In genomic region chr4:4289930-4290850, GRCh38 we compare ENCODE assay signal across 8 cellular contexts. TPM values are rescaled to one million over a fixed set of nuclear protein-coding genes. Genes with fewer than 3 reads are reported as not detected.
DNase-seq lines count a peak whose midpoint lies in the region; ATAC-seq, FAIRE-seq and TF ChIP-seq lines count a peak whose summit lies in the region.

TSS of gene LYAR (minus strand) at chr4:4290154. CDS start at chr4:4283742, 6,412 bp downstream.
TSS of gene ZBTB49 (plus strand) at chr4:4290251. CDS start at chr4:4299946, 9,695 bp downstream.

- peaks cover 65% of the 10 kb centered on the region for H3K79me2 ChIP-seq in keratinocyte (ENCODE audit: control insufficient read depth, insufficient read depth, low read length)

- DNase-seq in AG09319 (ENCODE audit: extremely low read depth, low read depth): peak; percentile 64
- peak; percentile 78 for DNase-seq in NCI-H2227 treated with DMSO at 0.1 percent for 48 hours (lab: John Stamatoyannopoulos, UW)
- DNase-seq in cerebellar cortex (ENCODE audit: low spot score): peak; percentile 89
- DNase-seq in keratinocyte (ENCODE audit: low read depth, low spot score): peak; percentile 66
- peak; percentile 96 for DNase-seq in stimulated activated CD4-positive, alpha-beta T cell treated with anti-CD3 and anti-CD28 coated beads, Interleukin-12 subunit alpha, Interleukin-12 subunit beta, amount 100 ng/mL, for 4 hours

- H3K9ac ChIP-seq in keratinocyte (ENCODE audit: control insufficient read depth, extremely low read depth, insufficient read depth, low read length): peak within 1 kb of the TSS; percentile 89

- no peak for TF ChIP-seq CTCF in AG09319 (IDR thresholded peaks at IDR 0.05; ENCODE audit: low read depth, low read length)
- no peak for TF ChIP-seq CTCF in keratinocyte (optimal IDR thresholded peaks at IDR 0.05 in 1 of 3, IDR thresholded peaks at IDR 0.05 in 1 of 3, conservative IDR thresholded peaks at IDR 0.05 in 1 of 3; ENCODE audit: extremely low read depth in 1 of 3, insufficient read depth in 2 of 3, low read length in 3 of 3)

- H3K27ac ChIP-seq in keratinocyte (ENCODE audit: control insufficient read depth, insufficient read depth, low read length): peak within 1 kb of the TSS; percentile 73

- H3K4me3 ChIP-seq in keratinocyte (ENCODE audit: control insufficient read depth in 2 of 3, extremely low read depth in 1 of 3, insufficient read depth in 2 of 3, low read depth in 1 of 3, low read length in 3 of 3): peak within 1 kb of the TSS; percentile 86 to 96 (median 93)

- peak; percentile 65 for FAIRE-seq in keratinocyte (lab: Jason Lieb, UNC)

- H4K20me1 ChIP-seq in keratinocyte (ENCODE audit: control insufficient read depth, extremely low read depth, insufficient read depth, low read length): no peaks in the 10 kb centered on the region

- peaks cover 4 to 16% of the 10 kb centered on the region in 2 experiments for H3K36me3 ChIP-seq in keratinocyte (ENCODE audit: control insufficient read depth in 2 of 2, extremely low read depth in 1 of 2, insufficient read depth in 2 of 2, low read length in 2 of 2)

- peaks cover 11% of the 10 kb centered on the region for H3K4me1 ChIP-seq in keratinocyte (ENCODE audit: control insufficient read depth, extremely low read depth, insufficient read depth, low read length)

- dilution Hi-C loops in keratinocyte (cut with MboI; ENCODE audit: extremely low pct_ligation_motif_present, low sequenced_read_pairs): no loop called here

- peak within 1 kb of the TSS; percentile 99 for H3K4me2 ChIP-seq in keratinocyte (ENCODE audit: control insufficient read depth, extremely low read depth, insufficient read depth, low read depth, low read length)

- H3K9me3 ChIP-seq in keratinocyte (ENCODE audit: control insufficient read depth, low read depth, low read length): no peaks in the 10 kb centered on the region

- peak within 1 kb of the TSS; percentile 89 for H2AFZ ChIP-seq in keratinocyte (ENCODE audit: control insufficient read depth, low read length)

- H3K27me3 ChIP-seq in keratinocyte (ENCODE audit: control insufficient read depth, extremely low read depth, insufficient read depth, low read length): no peaks in the 10 kb centered on the region

- H3K9me1 ChIP-seq in keratinocyte (ENCODE audit: control insufficient read depth, extremely low read depth, insufficient read depth, low read length): no peaks in the 10 kb centered on the region

- ATAC-seq in GM18907 (IDR thresholded peaks at IDR 0.05; ENCODE audit: unreplicated experiment) (peak; percentile 86), HG03139 (IDR thresholded peaks at IDR 0.05; ENCODE audit: unreplicated experiment) (peak; percentile 84)
- peak; percentile 93 to 95 for ATAC-seq in activated CD4-positive, CD25-positive, alpha-beta regulatory T cell treated with anti-CD3 and anti-CD28 coated beads, Interleukin-2, amount 50 U/mL, for 24 hours

RNA-seq across cellular contexts. Expression of gene LYAR, which starts in this region (rescaled TPM):
- polyA plus RNA-seq in keratinocyte: 6.7 to 21.5 TPM (median 19.8 TPM) in 3 replicates
- 29.4 TPM for polyA plus RNA-seq in keratinocyte (2011; ENCODE audit: low read depth)
- polyA plus RNA-seq in keratinocyte (2011; cell fraction: cytosol; rRNA removed): 12.1 and 14.5 TPM in 2 replicates
- 8.5 and 14.1 TPM in 2 replicates for polyA plus RNA-seq in keratinocyte (2011; cell fraction: nucleus; rRNA removed)
- polyA plus RNA-seq in keratinocyte (2012; ENCODE audit: low replicate concordance): 22.8 and 35.2 TPM in 2 replicates
- 0.30 to 6.2 TPM (median 1.1 TPM) in 3 replicates for polyA minus RNA-seq in keratinocyte
- polyA minus RNA-seq in keratinocyte (2011; cell fraction: cytosol; rRNA and poly(A)+ RNA removed): 7.1 TPM
- polyA minus RNA-seq in keratinocyte (2011; cell fraction: nucleus; rRNA and poly(A)+ RNA removed): 2.1 and 5.0 TPM in 2 replicates

RNA-seq across cellular contexts. Expression of gene ZBTB49, which starts in this region (rescaled TPM):
- polyA plus RNA-seq in keratinocyte: 2.1 to 4.2 TPM (median 3.8 TPM) in 3 replicates
- 12.5 TPM for polyA plus RNA-seq in keratinocyte (2011; ENCODE audit: low read depth)
- polyA plus RNA-seq in keratinocyte (2011; cell fraction: cytosol; rRNA removed): 1.5 and 2.4 TPM in 2 replicates
- polyA plus RNA-seq in keratinocyte (2011; cell fraction: nucleus; rRNA removed): 10.2 and 10.8 TPM in 2 replicates
- 1.9 and 2.5 TPM in 2 replicates for polyA plus RNA-seq in keratinocyte (2012; ENCODE audit: low replicate concordance)
- polyA minus RNA-seq in keratinocyte: 2.2 to 6.4 TPM (median 4.4 TPM) in 3 replicates
- polyA minus RNA-seq in keratinocyte (2011; cell fraction: cytosol; rRNA and poly(A)+ RNA removed): 2.9 TPM
- polyA minus RNA-seq in keratinocyte (2011; cell fraction: nucleus; rRNA and poly(A)+ RNA removed): 3.3 and 4.0 TPM in 2 replicates

Comparison
In these comparisons a context has a peak if more than half of its experiments do, and no peak if none do; other contexts are left out.
1. Peak in every context shown above with its lines: DNase-seq, ATAC-seq, H3K4me3 ChIP-seq and H3K27ac ChIP-seq.